ENCODE assay signal across 1 cellular context in genomic region chr13:100674848-100675659, GRCh38.
TF ChIP-seq lines count a peak whose summit lies in the region.

No MANE protein-coding gene starts in this region.

TF ChIP-seq in HEK293, 187 proteins besides CTCF, POLR2A, EP300 and RAD21 (continued from another document):
- TF ChIP-seq ZNF521 (tag by site-specific recombination; IDR thresholded peaks at IDR 0.05), result no peak
